Comparison of ENCODE assay signal across 8 cellular contexts in genomic region chr4:42568610-42569207, GRCh38.
DNase-seq lines count a peak whose midpoint lies in the region; ATAC-seq and TF ChIP-seq lines count a peak whose summit lies in the region.

No MANE protein-coding gene starts in this region.

- no peaks in the 10 kb centered on the region for H3K36me3 ChIP-seq in kidney epithelial cell (ENCODE audit: control insufficient read depth, insufficient read depth, low read length)

- TF ChIP-seq CTCF in AG09309 (IDR thresholded peaks at IDR 0.05; ENCODE audit: control insufficient read depth, insufficient read depth, low read depth, low read length, missing control alignments) = peak; percentile 71
- TF ChIP-seq CTCF in VCaP (conservative IDR thresholded peaks at IDR 0.05) = peak; percentile 84
- peak; percentile 70 for TF ChIP-seq CTCF in kidney epithelial cell (IDR thresholded peaks at IDR 0.05; ENCODE audit: insufficient read depth, low read length, poor library complexity, severe bottlenecking)

- H3K27me3 ChIP-seq in kidney epithelial cell (ENCODE audit: control insufficient read depth, insufficient read depth, low read length) = no peaks in the 10 kb centered on the region

- peak; percentile 96 for ATAC-seq in GM18867 (IDR thresholded peaks at IDR 0.05; ENCODE audit: unreplicated experiment)
- ATAC-seq in HG03066 (IDR thresholded peaks at IDR 0.05; ENCODE audit: low read depth, unreplicated experiment) = peak; percentile 91

- H3K4me3 ChIP-seq in AG09309 (ENCODE audit: control insufficient read depth, low read depth, low read length) (no peak overlapping the region), kidney epithelial cell (ENCODE audit: low read depth, low read length) (no peak overlapping the region)

- H3K27ac ChIP-seq in VCaP = peak overlapping the region; percentile 49; the same call in 1 of the 2 replicates
- no peak overlapping the region for H3K27ac ChIP-seq in caudate nucleus (ENCODE audit: low read depth, low read length)

- DNase-seq in AG09309 (ENCODE audit: low read depth) (peak; percentile 10), NCI-H2107 treated with DMSO at 0.1 percent for 48 hours (lab: John Stamatoyannopoulos, UW; ENCODE audit: unreplicated experiment) (peak; percentile 49), caudate nucleus (lab: John Stamatoyannopoulos, UW) (peak in 51 of 61 donors; percentile 1 to 88 (median 36)), kidney epithelial cell (ENCODE audit: low read depth) (peak; percentile 14)
- peak; percentile 46 to 57 for DNase-seq in stimulated activated CD4-positive, alpha-beta T cell treated with anti-CD3 and anti-CD28 coated beads, Interleukin-2, amount 100 ng/mL, for 48 hours
